13 cellular contexts compared by ENCODE assay signal in the genomic region with DNA sequence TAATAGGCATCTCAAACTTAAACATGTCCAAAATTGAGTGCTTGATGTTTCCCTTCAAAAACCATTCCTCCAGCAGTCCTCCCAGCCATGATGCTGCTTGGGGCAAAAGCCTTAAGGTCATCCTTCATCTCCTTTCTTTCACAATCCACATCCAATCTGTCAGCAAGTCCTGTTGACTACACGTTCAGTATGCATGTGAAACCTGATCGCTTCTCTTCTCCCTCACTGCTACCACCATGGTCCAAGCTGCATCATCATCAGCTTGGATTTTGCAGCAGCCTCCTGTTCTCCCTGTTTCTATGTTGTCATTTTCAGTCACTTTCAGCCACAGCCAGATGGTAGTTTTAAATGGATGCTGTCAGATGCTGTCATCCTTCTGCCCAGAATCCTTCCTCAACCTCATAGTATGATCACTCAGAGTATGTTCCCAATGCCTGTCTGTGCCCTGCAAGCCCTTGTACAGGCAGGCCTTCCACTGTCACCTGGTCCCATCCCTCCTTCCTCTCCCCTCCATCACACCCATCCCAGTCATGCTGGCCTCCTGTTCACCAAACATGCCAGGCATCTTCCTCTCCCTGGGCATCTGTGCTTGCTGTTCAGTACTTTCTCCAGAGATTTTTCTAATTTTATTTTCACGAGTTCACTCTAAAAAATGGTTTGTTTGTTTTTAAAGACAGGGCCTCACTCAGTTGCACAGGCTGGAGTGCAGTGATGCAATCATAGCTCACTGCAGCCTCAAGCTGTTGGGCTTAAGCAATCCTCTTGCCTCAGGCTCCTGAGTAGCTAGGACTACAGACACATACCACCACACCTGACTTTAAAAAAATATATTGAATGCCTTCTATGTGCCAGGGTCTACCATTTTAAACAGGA.
DNase-seq lines count a peak whose midpoint lies in the region; ATAC-seq, FAIRE-seq and TF ChIP-seq lines count a peak whose summit lies in the region.
"Had no signal": no experiment of that assay in that cellular context is flagged by ENCODE, and none has a peak within 500 bp of the region (broad histone marks: within the 10 kb centered on the region; RNA-seq: fewer than 3 reads in every experiment).

No MANE protein-coding gene starts in this region.

- no peaks in the 10 kb centered on the region for H3K9me3 Mint-ChIP-seq in osteocyte (ENCODE audit: unreplicated experiment)
- H3K9me3 Mint-ChIP-seq: naive thymus-derived CD4-positive, alpha-beta T cell had no signal

- H3K4me1 Mint-ChIP-seq in osteocyte (ENCODE audit: unreplicated experiment) = no peaks in the 10 kb centered on the region
- H3K4me1 Mint-ChIP-seq: naive thymus-derived CD4-positive, alpha-beta T cell had no signal

- H3K4me3 ChIP-seq in NB4 (ENCODE audit: low read depth, low read length) = no peak overlapping the region
- H3K4me3 ChIP-seq in bronchial epithelial cell (ENCODE audit: low read depth, low read length) = no peak overlapping the region
- no peak overlapping the region for H3K4me3 ChIP-seq in lower lobe of right lung
- H3K4me3 ChIP-seq: adrenal gland had no signal

- no peaks in the 10 kb centered on the region for H3K36me3 Mint-ChIP-seq in osteocyte (ENCODE audit: unreplicated experiment)
- H3K36me3 Mint-ChIP-seq: naive thymus-derived CD4-positive, alpha-beta T cell had no signal

- intact Hi-C loops in lower lobe of right lung (cut with DNase I) = no loop called here

- no peaks in the 10 kb centered on the region for H3K36me3 ChIP-seq in bronchial epithelial cell (ENCODE audit: control insufficient read depth, insufficient read depth, low read length)
- H3K36me3 ChIP-seq in lower lobe of right lung = no peaks in the 10 kb centered on the region
- H3K36me3 ChIP-seq: adrenal gland had no signal

- peak; percentile 80 to 82 for ATAC-seq in lower lobe of right lung
- ATAC-seq in activated CD4-positive, CD25-positive, alpha-beta regulatory T cell treated with anti-CD3 and anti-CD28 coated beads, Interleukin-2, amount 50 U/mL, for 24 hours = no peak
- ATAC-seq: naive thymus-derived CD4-positive, alpha-beta T cell had no signal

- no peak overlapping the region for H3K27ac Mint-ChIP-seq in osteocyte (ENCODE audit: unreplicated experiment)
- H3K27ac Mint-ChIP-seq: naive thymus-derived CD4-positive, alpha-beta T cell had no signal

- TF ChIP-seq CTCF in NB4 (IDR thresholded peaks at IDR 0.05; ENCODE audit: low read depth, low read length) = no peak
- no peak for TF ChIP-seq CTCF in bronchial epithelial cell (IDR thresholded peaks at IDR 0.05; ENCODE audit: insufficient read depth, low read length, severe bottlenecking)
- no peak for TF ChIP-seq CTCF in lower lobe of right lung (IDR thresholded peaks at IDR 0.05)
- no peak for TF ChIP-seq CTCF in osteocyte (IDR thresholded peaks at IDR 0.05)

- peak; percentile 52 for FAIRE-seq in bronchial epithelial cell (lab: Jason Lieb, UNC)

- H3K4me1 ChIP-seq in lower lobe of right lung = peaks cover 24% of the 10 kb centered on the region

- H3K27me3 ChIP-seq in bronchial epithelial cell (ENCODE audit: control insufficient read depth, insufficient read depth, low read length) (no peaks in the 10 kb centered on the region), lower lobe of right lung (ENCODE audit: low read depth) (no peaks in the 10 kb centered on the region)
- H3K27me3 ChIP-seq: adrenal gland had no signal

- peak overlapping the region; percentile 70 for H3K27ac ChIP-seq in lower lobe of right lung
- H3K27ac ChIP-seq: adrenal gland had no signal

- H3K9me3 ChIP-seq in lower lobe of right lung = no peaks in the 10 kb centered on the region
- H3K9me3 ChIP-seq: adrenal gland had no signal

- DNase-seq in DMS79 (lab: John Stamatoyannopoulos, UW) (peak; percentile 74), NB4 (ENCODE audit: low read depth) (peak; percentile 56), bronchial epithelial cell (ENCODE audit: low read depth) (peak; percentile 71), lower lobe of right lung (peak; percentile 69), osteocyte (ENCODE audit: extremely low spot score, unreplicated experiment) (no peak), nucleus accumbens (lab: John Stamatoyannopoulos, UW) (no peak)
- DNase-seq in activated CD4-positive, alpha-beta T cell treated with anti-CD3 and anti-CD28 coated beads, Interleukin-2, amount 50 U/mL, for 1 hour = no peak
- DNase-seq: activated CD4-positive, alpha-beta T cell treated with anti-CD3 and anti-CD28 coated beads, Interleukin-2, amount 50 U/mL, for 4 hours; GDM1; naive thymus-derived CD4-positive, alpha-beta T cell; stimulated activated CD4-positive, alpha-beta T cell treated with anti-CD3 and anti-CD28 coated beads, Interleukin-2, amount 100 ng/mL, for 48 hours had no signal

- no peaks in the 10 kb centered on the region for H3K27me3 Mint-ChIP-seq in osteocyte (ENCODE audit: unreplicated experiment)

- no peak for TF ChIP-seq POLR2A in NB4 (IDR thresholded peaks at IDR 0.05; ENCODE audit: extremely low read depth, insufficient read length)

- no peak overlapping the region for H3K4me3 Mint-ChIP-seq in osteocyte (ENCODE audit: unreplicated experiment)
- H3K4me3 Mint-ChIP-seq: naive thymus-derived CD4-positive, alpha-beta T cell had no signal

Comparison
In these comparisons a context has a peak if more than half of its experiments do, and no peak if none do; other contexts are left out.
1. DNase-seq: peak in DMS79 (single experiment), NB4 (single experiment), bronchial epithelial cell (single experiment) and lower lobe of right lung (single experiment); none in osteocyte (single experiment), activated CD4-positive, alpha-beta T cell treated with anti-CD3 and anti-CD28 coated beads, Interleukin-2, amount 50 U/mL, for 1 hour (single experiment) and nucleus accumbens (0 of 56).
2. ATAC-seq: peak in lower lobe of right lung (2 of 2); none in activated CD4-positive, CD25-positive, alpha-beta regulatory T cell treated with anti-CD3 and anti-CD28 coated beads, Interleukin-2, amount 50 U/mL, for 24 hours (0 of 2).